ENCODE assay signal across 5 cellular contexts in the genomic region with DNA sequence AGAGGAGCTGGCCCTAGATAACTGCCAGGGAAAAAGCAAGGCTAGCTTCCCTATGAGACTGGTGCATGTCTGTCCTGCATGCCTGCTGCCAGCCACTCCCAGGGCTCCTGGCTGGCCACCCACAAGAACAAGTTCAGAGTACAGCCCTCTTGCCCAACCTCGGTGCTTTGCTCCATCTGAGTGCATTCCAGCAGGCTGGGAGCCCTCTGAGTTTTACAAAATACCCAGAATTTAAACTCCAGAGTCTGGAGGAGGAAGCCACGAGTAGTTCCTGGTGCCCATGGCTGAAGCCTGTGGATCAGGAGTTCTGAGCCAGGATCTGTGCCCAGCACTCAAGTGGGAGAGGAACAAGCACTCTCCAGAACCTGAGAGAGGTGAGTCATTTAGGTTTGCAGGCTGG.
"Had no signal": no experiment of that assay in that cellular context is flagged by ENCODE, and none has a peak within 500 bp of the region (broad histone marks: within the 10 kb centered on the region; RNA-seq: fewer than 3 reads in every experiment).

No MANE protein-coding gene starts in this region.

- ATAC-seq: GM23338, K562 had no signal

- H3K4me3 ChIP-seq: GM23338, K562 had no signal

- DNase-seq: H9, HCEC 1CT, IMR-90 had no signal
